Comparison of ENCODE assay signal across 8 cellular contexts in genomic region chr3:170563712-170564423, GRCh38. TPM values are rescaled to one million over a fixed set of nuclear protein-coding genes. Genes with fewer than 3 reads are reported as not detected.
A peak's percentile ranks its signal among the peaks of the same experiment; 100 is the strongest.
DNase-seq lines count a peak whose midpoint lies in the region; ATAC-seq and TF ChIP-seq lines count a peak whose summit lies in the region.

No MANE protein-coding gene starts in this region.

- intact Hi-C loops in activated T-helper 2 cell treated with anti-CD3 and anti-CD28 coated beads, Interferon-gamma antibody, Interleukin-2, Interleukin-4, amounts not matched to agents 10 μg/mL and 5 μg/mL and 100 μg/mL, durations not matched to agents 14 hours and 24 hours and 36 hours (cut with micrococcal nuclease): loop anchor here (1.0 kb wide), 1 partner anchor 8 kb away; no protein-coding TSS in a partner anchor

- H3K4me3 Mint-ChIP-seq in activated T-helper 2 cell treated with anti-CD3 and anti-CD28 coated beads, Interferon-gamma antibody, Interleukin-2, Interleukin-4, amounts not matched to agents 10 μg/mL and 5 μg/mL and 100 μg/mL, durations not matched to agents 14 hours and 24 hours and 36 hours (ENCODE audit: low read depth): peak overlapping the region; percentile 37
- H3K4me3 Mint-ChIP-seq in WTC11: no peak overlapping the region

- H3K79me2 ChIP-seq in smooth muscle cell (ENCODE audit: low read depth): no peaks in the 10 kb centered on the region

- DNase-seq in GM04504 (ENCODE audit: low read depth) (peak; percentile 44), smooth muscle cell (lab: John Stamatoyannopoulos, UW; ENCODE audit: unreplicated experiment) (no peak), NCI-H146 treated with DMSO at 0.1 percent for 48 hours (lab: John Stamatoyannopoulos, UW; ENCODE audit: unreplicated experiment) (no peak), COR-L47 (lab: John Stamatoyannopoulos, UW) (no peak), WTC11 (ENCODE audit: low spot score) (no peak)
- peak; percentile 12 for DNase-seq in activated T-helper 2 cell treated with anti-CD3 and anti-CD28 coated beads, Interferon-gamma antibody, Interleukin-2, Interleukin-4, amounts not matched to agents 10 μg/mL and 5 μg/mL and 100 μg/mL, durations not matched to agents 14 hours and 24 hours and 36 hours (ENCODE audit: low spot score)

- WGBS in smooth muscle cell (ENCODE audit: low lambda C conversion rate): 44% methylated on average over 7 of the region's 7 CpGs

- no peak overlapping the region for H3K27ac Mint-ChIP-seq in activated T-helper 2 cell treated with anti-CD3 and anti-CD28 coated beads, Interferon-gamma antibody, Interleukin-2, Interleukin-4, amounts not matched to agents 10 μg/mL and 5 μg/mL and 100 μg/mL, durations not matched to agents 14 hours and 24 hours and 36 hours
- no peak overlapping the region for H3K27ac Mint-ChIP-seq in WTC11

- no peak overlapping the region for H3K4me3 ChIP-seq in smooth muscle cell

- H3K27ac ChIP-seq in smooth muscle cell (ENCODE audit: low read depth): peak overlapping the region; percentile 33

- POLR2A ChIA-PET in WTC11 (lab: Charles Lee): no interaction called here

- no peaks in the 10 kb centered on the region for H3K36me3 ChIP-seq in smooth muscle cell (ENCODE audit: low read depth)

- H4K20me1 ChIP-seq in smooth muscle cell (ENCODE audit: low read depth): no peaks in the 10 kb centered on the region

- ATAC-seq in GM19468 (IDR thresholded peaks at IDR 0.05; ENCODE audit: extremely low read depth, unreplicated experiment) (peak; percentile 82), HG03442 (IDR thresholded peaks at IDR 0.05; ENCODE audit: unreplicated experiment) (peak; percentile 89), WTC11 (no peak; the same call in 1 of the 2 replicates)

- peak overlapping the region; percentile 65 for H3K4me2 ChIP-seq in smooth muscle cell

- TF ChIP-seq CTCF in smooth muscle cell (IDR thresholded peaks at IDR 0.05; ENCODE audit: borderline replicate concordance, insufficient read depth, poor library complexity, severe bottlenecking) (no peak), WTC11 (IDR thresholded peaks at IDR 0.05) (no peak)

- CTCF ChIA-PET in WTC11 (lab: Charles Lee): interaction anchor here (0.9 to 1.5 kb wide), 3 partner anchors 31 to 248 kb away, joined by 3 to 6 read pairs (median 4); no protein-coding TSS in a partner anchor

- H3K9me3 Mint-ChIP-seq in activated T-helper 2 cell treated with anti-CD3 and anti-CD28 coated beads, Interferon-gamma antibody, Interleukin-2, Interleukin-4, amounts not matched to agents 10 μg/mL and 5 μg/mL and 100 μg/mL, durations not matched to agents 14 hours and 24 hours and 36 hours: no peaks in the 10 kb centered on the region
- H3K9me3 Mint-ChIP-seq in WTC11: no peaks in the 10 kb centered on the region

- H3F3A ChIP-seq in smooth muscle cell (ENCODE audit: low read depth): no peaks in the 10 kb centered on the region

- H3K4me1 ChIP-seq in smooth muscle cell (ENCODE audit: low read depth): no peaks in the 10 kb centered on the region

- no peaks in the 10 kb centered on the region for H3K9me3 ChIP-seq in smooth muscle cell (replicated peaks; ENCODE audit: low read depth)

- H2AFZ ChIP-seq in smooth muscle cell (ENCODE audit: low read depth): peak overlapping the region; percentile 81

- no peak overlapping the region for H3K9ac ChIP-seq in smooth muscle cell (ENCODE audit: low read depth)

- no peaks in the 10 kb centered on the region for H3K27me3 ChIP-seq in smooth muscle cell (ENCODE audit: low read depth)

- H3K27me3 Mint-ChIP-seq in activated T-helper 2 cell treated with anti-CD3 and anti-CD28 coated beads, Interferon-gamma antibody, Interleukin-2, Interleukin-4, amounts not matched to agents 10 μg/mL and 5 μg/mL and 100 μg/mL, durations not matched to agents 14 hours and 24 hours and 36 hours (ENCODE audit: low read depth): peaks cover 15% of the 10 kb centered on the region
- H3K27me3 Mint-ChIP-seq in WTC11 (ENCODE audit: low read depth): no peaks in the 10 kb centered on the region

- H3K4me1 Mint-ChIP-seq in activated T-helper 2 cell treated with anti-CD3 and anti-CD28 coated beads, Interferon-gamma antibody, Interleukin-2, Interleukin-4, amounts not matched to agents 10 μg/mL and 5 μg/mL and 100 μg/mL, durations not matched to agents 14 hours and 24 hours and 36 hours (ENCODE audit: low read depth): peaks cover 28% of the 10 kb centered on the region
- H3K4me1 Mint-ChIP-seq in WTC11: peaks cover 7% of the 10 kb centered on the region

- no peaks in the 10 kb centered on the region for H3K36me3 Mint-ChIP-seq in activated T-helper 2 cell treated with anti-CD3 and anti-CD28 coated beads, Interferon-gamma antibody, Interleukin-2, Interleukin-4, amounts not matched to agents 10 μg/mL and 5 μg/mL and 100 μg/mL, durations not matched to agents 14 hours and 24 hours and 36 hours (ENCODE audit: low read depth)
- no peaks in the 10 kb centered on the region; the same call in 1 of the 2 replicates for H3K36me3 Mint-ChIP-seq in WTC11

TF ChIP-seq in WTC11, 78 proteins besides CTCF, POLR2A, EP300 and RAD21 (continues in another document):
- no peak for TF ChIP-seq USF1 (CRISPR knock-in tag; IDR thresholded peaks at IDR 0.05)
- TF ChIP-seq ZSCAN18 (CRISPR knock-in tag; IDR thresholded peaks at IDR 0.05): no peak
- TF ChIP-seq AR (CRISPR knock-in tag; IDR thresholded peaks at IDR 0.05): no peak
- no peak for TF ChIP-seq E2F4 (CRISPR knock-in tag; IDR thresholded peaks at IDR 0.05; ENCODE audit: borderline replicate concordance, low read depth)
- TF ChIP-seq ESRRA (CRISPR knock-in tag; IDR thresholded peaks at IDR 0.05; ENCODE audit: borderline replicate concordance): no peak

RNA-seq across cellular contexts. Expression of gene SLC7A14, which starts 22.0 kb away (rescaled TPM):
- total RNA-seq in activated T-helper 2 cell treated with anti-CD3 and anti-CD28 coated beads, Interferon-gamma antibody, Interleukin-2, Interleukin-4, amounts not matched to agents 10 μg/mL and 5 μg/mL and 100 μg/mL, durations not matched to agents 14 hours and 24 hours and 36 hours: not detected in 2 replicates
- not detected in 2 replicates for total RNA-seq in smooth muscle cell
- polyA plus RNA-seq in smooth muscle cell: not detected in 2 replicates
- total RNA-seq in WTC11 (2021): 0.25 to 0.68 TPM (median 0.62 TPM) in 3 replicates

Comparison
In these comparisons a context has a peak if more than half of its experiments do, and no peak if none do; other contexts are left out.
1. DNase-seq: peak in GM04504 (single experiment) and activated T-helper 2 cell treated with anti-CD3 and anti-CD28 coated beads, Interferon-gamma antibody, Interleukin-2, Interleukin-4, amounts not matched to agents 10 μg/mL and 5 μg/mL and 100 μg/mL, durations not matched to agents 14 hours and 24 hours and 36 hours (single experiment); none in smooth muscle cell (single experiment), NCI-H146 treated with DMSO at 0.1 percent for 48 hours (single experiment), COR-L47 (single experiment) and WTC11 (single experiment).